In the genomic region with DNA sequence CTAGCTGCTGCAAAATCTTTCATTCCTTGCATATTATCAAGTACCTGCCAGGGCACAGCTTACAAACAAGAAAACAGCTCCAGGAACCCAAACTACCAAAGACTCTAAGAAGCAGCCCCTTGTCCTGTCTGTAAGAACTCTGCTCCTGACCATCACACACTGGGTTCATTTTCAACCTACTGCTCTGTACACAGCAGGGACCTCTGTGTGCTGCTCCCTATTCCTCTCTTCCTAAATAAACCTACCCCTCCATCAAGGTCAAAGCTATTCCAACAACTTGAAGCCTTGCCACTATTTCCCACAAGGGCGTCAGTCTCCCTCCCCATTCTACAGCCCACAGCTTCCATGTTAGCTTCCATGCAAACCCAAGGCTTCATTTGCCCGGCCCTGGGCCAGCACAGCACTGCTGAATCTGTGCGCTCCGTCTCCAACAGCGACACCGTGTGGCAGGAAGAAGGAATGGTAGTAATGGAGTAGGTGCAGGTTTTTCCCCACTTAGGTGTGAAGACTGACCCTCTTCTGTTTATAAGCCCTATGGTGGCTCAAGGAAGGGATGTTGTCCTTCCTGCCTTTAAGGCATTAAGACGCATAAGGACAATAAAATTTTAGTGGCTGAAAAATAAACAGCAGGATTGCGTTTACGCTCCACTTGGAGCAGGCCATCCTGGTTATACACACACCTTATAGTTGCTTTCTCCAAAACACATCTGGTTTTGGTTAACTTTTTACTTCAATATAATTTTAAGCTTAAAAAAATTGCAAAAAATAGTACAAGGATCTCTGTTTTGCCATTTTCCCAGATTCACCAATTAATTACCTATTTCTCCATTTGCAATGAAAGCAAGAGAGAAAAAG, we compare ENCODE assay signal across 8 cellular contexts.
DNase-seq lines count a peak whose midpoint lies in the region; ATAC-seq and TF ChIP-seq lines count a peak whose summit lies in the region.

No MANE protein-coding gene starts in this region.

- H3K4me2 ChIP-seq in DOHH2 (ENCODE audit: low read length) = no peak overlapping the region

- in situ Hi-C loops in HAP-1 (cut with MboI; ENCODE audit: low sequenced_read_pairs) = no loop called here

- H3K4me1 Mint-ChIP-seq in activated naive CD8-positive, alpha-beta T cell treated with anti-CD3 and anti-CD28 coated beads, Interleukin-2, amount 10 ng/mL, durations not matched to agents 7 days and 5 days = no peaks in the 10 kb centered on the region

- H3K9me2 ChIP-seq in DOHH2 (replicated peaks; ENCODE audit: control insufficient read depth, low read length) = no peaks in the 10 kb centered on the region

- no peaks in the 10 kb centered on the region for H3K27me3 ChIP-seq in DOHH2 (ENCODE audit: control insufficient read depth, low read length)
- no peaks in the 10 kb centered on the region for H3K27me3 ChIP-seq in HAP-1 (ENCODE audit: low read depth)
- H3K27me3 ChIP-seq in right atrium auricular region = no peaks in the 10 kb centered on the region
- no peaks in the 10 kb centered on the region for H3K27me3 ChIP-seq in sigmoid colon

- intact Hi-C loops in sigmoid colon (cut with DNase I) = loop anchor here (10.0 kb wide), 1 partner anchor 541 kb away; no protein-coding TSS in a partner anchor

- no peak for TF ChIP-seq EP300 in sigmoid colon (IDR thresholded peaks at IDR 0.05)

- peaks cover 9% of the 10 kb centered on the region for H3K27me3 Mint-ChIP-seq in activated naive CD8-positive, alpha-beta T cell treated with anti-CD3 and anti-CD28 coated beads, Interleukin-2, amount 10 ng/mL, durations not matched to agents 7 days and 5 days

- no peak for TF ChIP-seq POLR2A in sigmoid colon (IDR thresholded peaks at IDR 0.05)

- H3K36me3 ChIP-seq in DOHH2 (ENCODE audit: control insufficient read depth, low read length) (no peaks in the 10 kb centered on the region), HAP-1 (replicated peaks) (no peaks in the 10 kb centered on the region), right atrium auricular region (no peaks in the 10 kb centered on the region), sigmoid colon (no peaks in the 10 kb centered on the region)

- no peak overlapping the region for H3K27ac ChIP-seq in DOHH2 (ENCODE audit: low read depth, low read length)
- no peak overlapping the region for H3K27ac ChIP-seq in right atrium auricular region
- H3K27ac ChIP-seq in sigmoid colon = no peak overlapping the region

- no peaks in the 10 kb centered on the region for H4K20me1 ChIP-seq in DOHH2 (ENCODE audit: control insufficient read depth, insufficient read depth, low read depth, low read length)

- H3K4me1 ChIP-seq in DOHH2 (ENCODE audit: control insufficient read depth, low read length) (no peaks in the 10 kb centered on the region), HAP-1 (no peaks in the 10 kb centered on the region), right atrium auricular region (no peaks in the 10 kb centered on the region), sigmoid colon (no peaks in the 10 kb centered on the region)

- H3K79me2 ChIP-seq in DOHH2 (ENCODE audit: control insufficient read depth, low read length) = no peaks in the 10 kb centered on the region

- TF ChIP-seq CTCF in DOHH2 (IDR thresholded peaks at IDR 0.05; ENCODE audit: low read depth, low read length, poor library complexity, severe bottlenecking) (peak; percentile 87), right atrium auricular region (IDR thresholded peaks at IDR 0.05) (peak; percentile 55 to 87), sigmoid colon (IDR thresholded peaks at IDR 0.05) (peak; percentile 33 to 59 (median 48))

- H3K4me3 ChIP-seq in DOHH2 (ENCODE audit: low read length) = no peak overlapping the region
- no peak overlapping the region for H3K4me3 ChIP-seq in HAP-1
- no peak overlapping the region for H3K4me3 ChIP-seq in right atrium auricular region
- no peak overlapping the region for H3K4me3 ChIP-seq in sigmoid colon

- POLR2A ChIA-PET in activated naive CD8-positive, alpha-beta T cell treated with anti-CD3 and anti-CD28 coated beads, Interleukin-2, amount 10 ng/mL, durations not matched to agents 7 days and 5 days (lab: Charles Lee) = no interaction called here

- H3K27ac Mint-ChIP-seq in activated naive CD8-positive, alpha-beta T cell treated with anti-CD3 and anti-CD28 coated beads, Interleukin-2, amount 10 ng/mL, durations not matched to agents 7 days and 5 days = no peak overlapping the region

- no peak overlapping the region for H3K4me3 Mint-ChIP-seq in activated naive CD8-positive, alpha-beta T cell treated with anti-CD3 and anti-CD28 coated beads, Interleukin-2, amount 10 ng/mL, durations not matched to agents 7 days and 5 days

- H3K9me3 Mint-ChIP-seq in activated naive CD8-positive, alpha-beta T cell treated with anti-CD3 and anti-CD28 coated beads, Interleukin-2, amount 10 ng/mL, durations not matched to agents 7 days and 5 days = peaks cover 9% of the 10 kb centered on the region

- 10 to 33% methylated on average over 9 of the region's 9 CpGs for WGBS in sigmoid colon, 2 donors

- peak; percentile 66 for ATAC-seq in activated naive CD8-positive, alpha-beta T cell treated with anti-CD3 and anti-CD28 coated beads, Interleukin-2, amount 10 ng/mL, durations not matched to agents 7 days and 5 days (ENCODE audit: low read depth)

- no peaks in the 10 kb centered on the region for H3K9me3 ChIP-seq in DOHH2 (ENCODE audit: control insufficient read depth, insufficient read depth, low read length)
- no peaks in the 10 kb centered on the region for H3K9me3 ChIP-seq in HAP-1
- peaks cover 0 to 5% of the 10 kb centered on the region in 2 donors for H3K9me3 ChIP-seq in right atrium auricular region
- H3K9me3 ChIP-seq in sigmoid colon = peaks cover 0 to 6% (median 0%) of the 10 kb centered on the region in 4 donors

- DNase-seq in HAP-1 (ENCODE audit: low spot score in 2 of 2) = peak; percentile 5 to 66
- DNase-seq in NCI-H748 (lab: John Stamatoyannopoulos, UW; ENCODE audit: unreplicated experiment) = peak; percentile 83
- DNase-seq in activated naive CD8-positive, alpha-beta T cell treated with anti-CD3 and anti-CD28 coated beads, Interleukin-2, amount 10 ng/mL, durations not matched to agents 7 days and 5 days = peak; percentile 54
- DNase-seq in right atrium auricular region (ENCODE audit: low spot score) = peak; percentile 81
- DNase-seq in sigmoid colon = no peak
- no peak for DNase-seq in cerebellar nuclear complex (lab: John Stamatoyannopoulos, UW)
- no peak for DNase-seq in cortex of kidney (lab: John Stamatoyannopoulos, UW)

- no peaks in the 10 kb centered on the region for H3K36me3 Mint-ChIP-seq in activated naive CD8-positive, alpha-beta T cell treated with anti-CD3 and anti-CD28 coated beads, Interleukin-2, amount 10 ng/mL, durations not matched to agents 7 days and 5 days

- no peaks in the 10 kb centered on the region for H3F3A ChIP-seq in DOHH2 (ENCODE audit: control insufficient read depth, insufficient read depth)

Comparison
In these comparisons a context has a peak if more than half of its experiments do, and no peak if none do; other contexts are left out.
1. DNase-seq: peak in HAP-1 (2 of 2), NCI-H748 (single experiment), activated naive CD8-positive, alpha-beta T cell treated with anti-CD3 and anti-CD28 coated beads, Interleukin-2, amount 10 ng/mL, durations not matched to agents 7 days and 5 days (single experiment) and right atrium auricular region (single experiment); none in sigmoid colon (single experiment), cerebellar nuclear complex (0 of 2) and cortex of kidney (single experiment).
2. Peak in every context shown above with its lines, with median percentiles within 50 percentile points of each other: CTCF ChIP-seq.